1 cellular context compared by ENCODE assay signal in genomic region chr16:85350146-85350728, GRCh38.
TF ChIP-seq lines count a peak whose summit lies in the region.

No MANE protein-coding gene starts in this region.

TF ChIP-seq in WTC11, 78 proteins besides CTCF, POLR2A, EP300 and RAD21 (continued from another document):
- TF ChIP-seq AR (CRISPR knock-in tag; IDR thresholded peaks at IDR 0.05) (no peak), MYBL2 (CRISPR knock-in tag; IDR thresholded peaks at IDR 0.05) (no peak), ERG (CRISPR knock-in tag; IDR thresholded peaks at IDR 0.05) (no peak), ZNF671 (CRISPR knock-in tag; IDR thresholded peaks at IDR 0.05) (no peak), TP53 (CRISPR knock-in tag; IDR thresholded peaks at IDR 0.05) (no peak), SP1 (CRISPR knock-in tag; conservative IDR thresholded peaks at IDR 0.05) (no peak), EMX1 (CRISPR knock-in tag; IDR thresholded peaks at IDR 0.05) (no peak), ZNF425 (CRISPR knock-in tag; conservative IDR thresholded peaks at IDR 0.05) (no peak), ATF2 (CRISPR knock-in tag; IDR thresholded peaks at IDR 0.05; ENCODE audit: borderline replicate concordance, low read depth) (no peak), TEAD1 (CRISPR knock-in tag; IDR thresholded peaks at IDR 0.05) (no peak), CREB1 (CRISPR knock-in tag; IDR thresholded peaks at IDR 0.05) (no peak)
